In genomic region chr21:45535341-45536081, GRCh38 we compare ENCODE assay signal across 9 cellular contexts. TPM values are rescaled to one million over a fixed set of nuclear protein-coding genes. Genes with fewer than 3 reads are reported as not detected.
DNase-seq lines count a peak whose midpoint lies in the region; ATAC-seq and TF ChIP-seq lines count a peak whose summit lies in the region.
"Had no signal": no experiment of that assay in that cellular context is flagged by ENCODE, and none has a peak within 500 bp of the region (broad histone marks: within the 10 kb centered on the region; RNA-seq: fewer than 3 reads in every experiment).

No MANE protein-coding gene starts in this region.

- H3K9me3 ChIP-seq in Caco-2 (no peaks in the 10 kb centered on the region), Peyer's patch (no peaks in the 10 kb centered on the region), heart left ventricle (no peaks in the 10 kb centered on the region)

- H3K27ac Mint-ChIP-seq in Caco-2 (ENCODE audit: unreplicated experiment): peak overlapping the region; percentile 35
- H3K27ac Mint-ChIP-seq: immature natural killer cell had no signal

- H3K9me3 Mint-ChIP-seq in Caco-2 (ENCODE audit: unreplicated experiment): no peaks in the 10 kb centered on the region
- H3K9me3 Mint-ChIP-seq: immature natural killer cell had no signal

- ATAC-seq in heart left ventricle (no peak), HG02798 (IDR thresholded peaks at IDR 0.05; ENCODE audit: poor library complexity, unreplicated experiment) (no peak), GM21447 (IDR thresholded peaks at IDR 0.05; ENCODE audit: unreplicated experiment) (no peak)

- TF ChIP-seq POLR2A in Peyer's patch (IDR thresholded peaks at IDR 0.05): no peak
- no peak for TF ChIP-seq POLR2A in heart left ventricle (IDR thresholded peaks at IDR 0.05)

- no peak overlapping the region for H3K4me3 Mint-ChIP-seq in Caco-2 (ENCODE audit: unreplicated experiment)
- H3K4me3 Mint-ChIP-seq: immature natural killer cell had no signal

- POLR2A ChIA-PET in Caco-2 (lab: Charles Lee): no interaction called here

- BruUV-seq in Caco-2 (replicated peaks; lab: Mats Ljungman, UMichigan): no TSS peak

- no peaks in the 10 kb centered on the region for H3K4me1 Mint-ChIP-seq in Caco-2 (ENCODE audit: low read depth, unreplicated experiment)

- H3K27me3 ChIP-seq in Caco-2 (replicated peaks; ENCODE audit: control insufficient read depth, insufficient read depth, low read length) (no peaks in the 10 kb centered on the region), Peyer's patch (no peaks in the 10 kb centered on the region), heart left ventricle (no peaks in the 10 kb centered on the region)

- DNase-seq in Caco-2 (peak in 1 of 2 experiments; percentile 36), Peyer's patch (peak in 2 of 3 donors; percentile 47 to 49), heart left ventricle (peak in 3 of 5 donors; percentile 28 to 63 (median 41)), posterior cingulate gyrus (peak in 9 of 10 donors; percentile 13 to 80 (median 24)), inferior parietal cortex (ENCODE audit: extremely low spot score) (no peak)
- no peak for DNase-seq in stimulated activated naive CD4-positive, alpha-beta T cell (lab: John Stamatoyannopoulos, UW)
- DNase-seq: immature natural killer cell had no signal

- H3K4me3 ChIP-seq in Caco-2 (ENCODE audit: low read depth, low read length) (no peak overlapping the region), Peyer's patch (no peak overlapping the region), heart left ventricle (peak overlapping the region in 1 of 12 donors; percentile 25)

- CTCF ChIA-PET in Caco-2 (lab: Charles Lee): interaction anchor here (0.6 kb wide), 1 partner anchor 21 kb away, joined by 4 read pairs; no protein-coding TSS in a partner anchor

- H3K27ac ChIP-seq in Peyer's patch (peak overlapping the region in 2 of 4 donors; percentile 49 to 93), heart left ventricle (peak overlapping the region in 2 of 12 donors; percentile 74 to 85)

- H3K36me3 ChIP-seq in Caco-2 (ENCODE audit: control insufficient read depth, insufficient read depth, low read length) (no peaks in the 10 kb centered on the region), Peyer's patch (peaks cover 0 to 11% (median 0%) of the 10 kb centered on the region in 3 donors), heart left ventricle (peaks cover 0 to 2% (median 0%) of the 10 kb centered on the region in 9 donors)

- intact Hi-C loops in Caco-2 (cut with micrococcal nuclease; ENCODE audit: unreplicated experiment): no loop called here
- intact Hi-C loops in heart left ventricle (cut with DNase I): loop anchor here in 1 of 10 donors (5.0 kb wide), 1 partner anchor 58 kb away; no protein-coding TSS in a partner anchor
- intact Hi-C loops in posterior cingulate gyrus (cut with DNase I): no loop called here

- TF ChIP-seq CTCF in Caco-2 (IDR thresholded peaks at IDR 0.05; ENCODE audit: insufficient read depth in 1 of 2, low read depth in 1 of 2, low read length in 1 of 2, severe bottlenecking in 1 of 2, unreplicated experiment in 1 of 2): no peak
- no peak for TF ChIP-seq CTCF in Peyer's patch (IDR thresholded peaks at IDR 0.05)
- no peak for TF ChIP-seq CTCF in heart left ventricle (IDR thresholded peaks at IDR 0.05)

- H3K36me3 Mint-ChIP-seq in Caco-2 (ENCODE audit: insufficient read depth, unreplicated experiment): peaks cover 13% of the 10 kb centered on the region
- H3K36me3 Mint-ChIP-seq: immature natural killer cell had no signal

- H3K4me1 ChIP-seq in Caco-2 (no peaks in the 10 kb centered on the region), Peyer's patch (peaks cover 8 to 32% (median 11%) of the 10 kb centered on the region in 4 donors), heart left ventricle (peaks cover 0 to 39% (median 11%) of the 10 kb centered on the region in 12 donors)

- WGBS in heart left ventricle, 4 donors: 85 to 91% (median 87%) methylated on average over 32 to 34 of the region's 34 CpGs

- no peaks in the 10 kb centered on the region for H3K27me3 Mint-ChIP-seq in Caco-2 (ENCODE audit: insufficient read depth, unreplicated experiment)

RNA-seq across cellular contexts. Expression of gene SLC19A1, which starts 6.7 kb away (rescaled TPM):
- total RNA-seq in Caco-2 (2022) (45.4 and 47.3 TPM in 2 replicates), Peyer's patch (10 to 100 TPM; 10.7 to 70.8 (median 30.5) TPM), heart left ventricle (1 to 10 TPM; 2.4 to 7.0 (median 3.0) TPM)
- polyA plus RNA-seq in heart left ventricle: 1 to 10 TPM; 3.5 to 4.3 TPM

Comparison
In these comparisons a context has a peak if more than half of its experiments do, and no peak if none do; other contexts are left out.
1. DNase-seq: peak in Peyer's patch (2 of 3), heart left ventricle (3 of 5) and posterior cingulate gyrus (9 of 10); none in stimulated activated naive CD4-positive, alpha-beta T cell (0 of 6) and inferior parietal cortex (single experiment).